In genomic region chr3:161263057-161263456, GRCh38 we compare ENCODE assay signal across 1 cellular context.
TF ChIP-seq lines count a peak whose summit lies in the region.

No MANE protein-coding gene starts in this region.

TF ChIP-seq in GM23338, 12 proteins besides CTCF, POLR2A, EP300 and RAD21 (continued from another document):
- TF ChIP-seq, protein P1, sequence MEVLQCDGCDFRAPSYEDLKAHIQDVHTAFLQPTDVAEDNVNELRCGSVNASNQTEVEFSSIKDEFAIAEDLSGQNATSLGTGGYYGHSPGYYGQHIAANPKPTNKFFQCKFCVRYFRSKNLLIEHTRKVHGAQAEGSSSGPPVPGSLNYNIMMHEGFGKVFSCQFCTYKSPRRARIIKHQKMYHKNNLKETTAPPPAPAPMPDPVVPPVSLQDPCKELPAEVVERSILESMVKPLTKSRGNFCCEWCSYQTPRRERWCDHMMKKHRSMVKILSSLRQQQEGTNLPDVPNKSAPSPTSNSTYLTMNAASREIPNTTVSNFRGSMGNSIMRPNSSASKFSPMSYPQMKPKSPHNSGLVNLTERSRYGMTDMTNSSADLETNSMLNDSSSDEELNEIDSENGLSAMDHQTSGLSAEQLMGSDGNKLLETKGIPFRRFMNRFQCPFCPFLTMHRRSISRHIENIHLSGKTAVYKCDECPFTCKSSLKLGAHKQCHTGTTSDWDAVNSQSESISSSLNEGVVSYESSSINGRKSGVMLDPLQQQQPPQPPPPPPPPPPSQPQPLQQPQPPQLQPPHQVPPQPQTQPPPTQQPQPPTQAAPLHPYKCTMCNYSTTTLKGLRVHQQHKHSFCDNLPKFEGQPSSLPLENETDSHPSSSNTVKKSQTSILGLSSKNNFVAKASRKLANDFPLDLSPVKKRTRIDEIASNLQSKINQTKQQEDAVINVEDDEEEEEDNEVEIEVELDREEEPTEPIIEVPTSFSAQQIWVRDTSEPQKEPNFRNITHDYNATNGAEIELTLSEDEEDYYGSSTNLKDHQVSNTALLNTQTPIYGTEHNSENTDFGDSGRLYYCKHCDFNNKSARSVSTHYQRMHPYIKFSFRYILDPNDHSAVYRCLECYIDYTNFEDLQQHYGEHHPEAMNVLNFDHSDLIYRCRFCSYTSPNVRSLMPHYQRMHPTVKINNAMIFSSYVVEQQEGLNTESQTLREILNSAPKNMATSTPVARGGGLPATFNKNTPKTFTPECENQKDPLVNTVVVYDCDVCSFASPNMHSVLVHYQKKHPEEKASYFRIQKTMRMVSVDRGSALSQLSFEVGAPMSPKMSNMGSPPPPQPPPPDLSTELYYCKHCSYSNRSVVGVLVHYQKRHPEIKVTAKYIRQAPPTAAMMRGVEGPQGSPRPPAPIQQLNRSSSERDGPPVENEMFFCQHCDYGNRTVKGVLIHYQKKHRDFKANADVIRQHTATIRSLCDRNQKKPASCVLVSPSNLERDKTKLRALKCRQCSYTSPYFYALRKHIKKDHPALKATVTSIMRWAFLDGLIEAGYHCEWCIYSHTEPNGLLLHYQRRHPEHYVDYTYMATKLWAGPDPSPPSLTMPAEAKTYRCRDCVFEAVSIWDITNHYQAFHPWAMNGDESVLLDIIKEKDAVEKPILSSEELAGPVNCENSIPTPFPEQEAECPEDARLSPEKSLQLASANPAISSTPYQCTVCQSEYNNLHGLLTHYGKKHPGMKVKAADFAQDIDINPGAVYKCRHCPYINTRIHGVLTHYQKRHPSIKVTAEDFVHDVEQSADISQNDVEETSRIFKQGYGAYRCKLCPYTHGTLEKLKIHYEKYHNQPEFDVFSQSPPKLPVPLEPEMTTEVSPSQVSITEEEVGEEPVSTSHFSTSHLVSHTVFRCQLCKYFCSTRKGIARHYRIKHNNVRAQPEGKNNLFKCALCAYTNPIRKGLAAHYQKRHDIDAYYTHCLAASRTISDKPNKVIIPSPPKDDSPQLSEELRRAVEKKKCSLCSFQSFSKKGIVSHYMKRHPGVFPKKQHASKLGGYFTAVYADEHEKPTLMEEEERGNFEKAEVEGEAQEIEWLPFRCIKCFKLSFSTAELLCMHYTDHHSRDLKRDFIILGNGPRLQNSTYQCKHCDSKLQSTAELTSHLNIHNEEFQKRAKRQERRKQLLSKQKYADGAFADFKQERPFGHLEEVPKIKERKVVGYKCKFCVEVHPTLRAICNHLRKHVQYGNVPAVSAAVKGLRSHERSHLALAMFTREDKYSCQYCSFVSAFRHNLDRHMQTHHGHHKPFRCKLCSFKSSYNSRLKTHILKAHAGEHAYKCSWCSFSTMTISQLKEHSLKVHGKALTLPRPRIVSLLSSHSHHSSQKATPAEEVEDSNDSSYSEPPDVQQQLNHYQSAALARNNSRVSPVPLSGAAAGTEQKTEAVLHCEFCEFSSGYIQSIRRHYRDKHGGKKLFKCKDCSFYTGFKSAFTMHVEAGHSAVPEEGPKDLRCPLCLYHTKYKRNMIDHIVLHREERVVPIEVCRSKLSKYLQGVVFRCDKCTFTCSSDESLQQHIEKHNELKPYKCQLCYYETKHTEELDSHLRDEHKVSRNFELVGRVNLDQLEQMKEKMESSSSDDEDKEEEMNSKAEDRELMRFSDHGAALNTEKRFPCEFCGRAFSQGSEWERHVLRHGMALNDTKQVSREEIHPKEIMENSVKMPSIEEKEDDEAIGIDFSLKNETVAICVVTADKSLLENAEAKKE (CRISPR knock-in tag; IDR thresholded peaks at IDR 0.05): no peak
- TF ChIP-seq JUNB (IDR thresholded peaks at IDR 0.05; ENCODE audit: unreplicated experiment) (no peak), NANOG (IDR thresholded peaks at IDR 0.05; ENCODE audit: borderline replicate concordance) (no peak), EZH2phosphoT487 (IDR thresholded peaks at IDR 0.05; ENCODE audit: unreplicated experiment) (no peak), ZNF331 (CRISPR knock-in tag; IDR thresholded peaks at IDR 0.05; ENCODE audit: low read depth) (no peak), ZNF114 (CRISPR knock-in tag; IDR thresholded peaks at IDR 0.05) (no peak)
- TF ChIP-seq, protein P2, sequence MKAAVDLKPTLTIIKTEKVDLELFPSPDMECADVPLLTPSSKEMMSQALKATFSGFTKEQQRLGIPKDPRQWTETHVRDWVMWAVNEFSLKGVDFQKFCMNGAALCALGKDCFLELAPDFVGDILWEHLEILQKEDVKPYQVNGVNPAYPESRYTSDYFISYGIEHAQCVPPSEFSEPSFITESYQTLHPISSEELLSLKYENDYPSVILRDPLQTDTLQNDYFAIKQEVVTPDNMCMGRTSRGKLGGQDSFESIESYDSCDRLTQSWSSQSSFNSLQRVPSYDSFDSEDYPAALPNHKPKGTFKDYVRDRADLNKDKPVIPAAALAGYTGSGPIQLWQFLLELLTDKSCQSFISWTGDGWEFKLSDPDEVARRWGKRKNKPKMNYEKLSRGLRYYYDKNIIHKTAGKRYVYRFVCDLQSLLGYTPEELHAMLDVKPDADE (IDR thresholded peaks at IDR 0.05): no peak
